In genomic region chr11:74611369-74611861, GRCh38 we compare ENCODE assay signal across 8 cellular contexts. TPM values are rescaled to one million over a fixed set of nuclear protein-coding genes. Genes with fewer than 3 reads are reported as not detected.
DNase-seq lines count a peak whose midpoint lies in the region; ATAC-seq, FAIRE-seq and TF ChIP-seq lines count a peak whose summit lies in the region.

No MANE protein-coding gene starts in this region.

- no peaks in the 10 kb centered on the region for H3K9me3 Mint-ChIP-seq in activated CD4-positive, alpha-beta memory T cell treated with anti-CD3 and anti-CD28 coated beads, Interleukin-2, amount 10 ng/mL, durations not matched to agents 7 days and 5 days
- H3K9me3 Mint-ChIP-seq in T-cell, result no peaks in the 10 kb centered on the region

- no peaks in the 10 kb centered on the region for H3K9me1 ChIP-seq in K562 (ENCODE audit: control insufficient read depth, insufficient read depth, low read length)

- H3K4me3 ChIP-seq in Karpas-422 (ENCODE audit: low read length) (no peak overlapping the region), K562 (no peak overlapping the region)

- H3K4me1 ChIP-seq in Karpas-422 (ENCODE audit: low read length), result peaks cover 4% of the 10 kb centered on the region; the same call in 1 of the 2 replicates
- H3K4me1 ChIP-seq in K562 (replicated peaks in 1 of 2; ENCODE audit: control insufficient read depth in 2 of 2, insufficient read depth in 2 of 2, low read length in 2 of 2), result peaks cover 0 to 2% of the 10 kb centered on the region in 2 experiments; a peak in 1 of 5 replicates

- POLR2A ChIA-PET in K562 (lab: Yijun Ruan, JAX) (no interaction called here), T-cell (lab: Charles Lee) (no interaction called here)
- POLR2A ChIA-PET in activated CD4-positive, alpha-beta memory T cell treated with anti-CD3 and anti-CD28 coated beads, Interleukin-2, amount 10 ng/mL, durations not matched to agents 7 days and 5 days (lab: Charles Lee), result no interaction called here

- BruUV-seq in K562 (replicated peaks; lab: Mats Ljungman, UMichigan), result no TSS peak

- peak; percentile 73 for FAIRE-seq in K562 (lab: Jason Lieb, UNC)

- no peak for TF ChIP-seq EP300 in K562 (IDR thresholded peaks at IDR 0.05; ENCODE audit: low read length)

- H3K27me3 ChIP-seq in Karpas-422 (ENCODE audit: low read length) (no peaks in the 10 kb centered on the region), K562 (ENCODE audit: control insufficient read depth in 2 of 2, insufficient read depth in 2 of 2, low read length in 2 of 2) (no peaks in the 10 kb centered on the region)

- H3K9me2 ChIP-seq in Karpas-422 (replicated peaks; ENCODE audit: insufficient read depth, low read length), result no peaks in the 10 kb centered on the region

- peaks cover 39% of the 10 kb centered on the region for H3K79me2 ChIP-seq in Karpas-422 (ENCODE audit: low read length)
- H3K79me2 ChIP-seq in K562 (ENCODE audit: control insufficient read depth, insufficient read depth, low read length), result no peaks in the 10 kb centered on the region

- H3K36me3 Mint-ChIP-seq in activated CD4-positive, alpha-beta memory T cell treated with anti-CD3 and anti-CD28 coated beads, Interleukin-2, amount 10 ng/mL, durations not matched to agents 7 days and 5 days (ENCODE audit: low read depth), result peaks cover 20% of the 10 kb centered on the region
- peaks cover 12% of the 10 kb centered on the region for H3K36me3 Mint-ChIP-seq in T-cell

- ATAC-seq in K562 (peak; percentile 73), HG02678 (IDR thresholded peaks at IDR 0.05; ENCODE audit: unreplicated experiment) (no peak), T-cell (replicated peaks in 1 of 4) (no peak)

- peaks cover 43% of the 10 kb centered on the region; the same call in 1 of the 2 replicates for H3K36me3 ChIP-seq in Karpas-422 (ENCODE audit: insufficient read depth, low read length)
- peaks cover 44% of the 10 kb centered on the region for H3K36me3 ChIP-seq in K562 (ENCODE audit: control insufficient read depth, insufficient read depth, low read length)

- TF ChIP-seq POLR2A in K562 (conservative IDR thresholded peaks at IDR 0.05), result no peak

- H3K4me1 Mint-ChIP-seq in activated CD4-positive, alpha-beta memory T cell treated with anti-CD3 and anti-CD28 coated beads, Interleukin-2, amount 10 ng/mL, durations not matched to agents 7 days and 5 days, result peaks cover 1% of the 10 kb centered on the region
- peaks cover 0 to 3% (median 0%) of the 10 kb centered on the region in 3 donors for H3K4me1 Mint-ChIP-seq in T-cell

- DNase-seq in Karpas-422 (peak; percentile 69), K562 (ENCODE audit: extremely low read depth in 1 of 4, low spot score in 3 of 4) (peak in 1 of 4 experiments; percentile 48), left kidney (ENCODE audit: low read depth, low spot score) (peak; percentile 38), NCI-H1417 treated with DMSO at 0.1 percent for 48 hours (lab: John Stamatoyannopoulos, UW) (no peak), T-cell (no peak)
- no peak for DNase-seq in activated CD4-positive, alpha-beta memory T cell treated with anti-CD3 and anti-CD28 coated beads, Interleukin-2, amount 10 ng/mL, durations not matched to agents 7 days and 5 days

- H4K20me1 ChIP-seq in Karpas-422 (ENCODE audit: insufficient read depth, low read depth, low read length) (no peaks in the 10 kb centered on the region), K562 (replicated peaks; ENCODE audit: control insufficient read depth, insufficient read depth, low read length) (0 out of 2 replicates have a peak, but pooled peaks cover 2% of the 10 kb centered on the region)

- H3K4me3 Mint-ChIP-seq in activated CD4-positive, alpha-beta memory T cell treated with anti-CD3 and anti-CD28 coated beads, Interleukin-2, amount 10 ng/mL, durations not matched to agents 7 days and 5 days, result no peak overlapping the region
- H3K4me3 Mint-ChIP-seq in T-cell, result no peak overlapping the region

- H3K9me3 ChIP-seq in Karpas-422 (ENCODE audit: low read length) (no peaks in the 10 kb centered on the region), K562 (replicated peaks; ENCODE audit: control insufficient read depth, insufficient read depth, low read depth, low read length) (no peaks in the 10 kb centered on the region)

- WGBS in K562 (ENCODE audit: insufficient coverage, low coverage, missing lambda C conversion rate), result 40% methylated on average over 2 of the region's 2 CpGs

- H2AFZ ChIP-seq in Karpas-422 (ENCODE audit: low read length), result no peak overlapping the region
- H2AFZ ChIP-seq in K562 (ENCODE audit: low read depth, low read length), result no peak overlapping the region

- TF ChIP-seq RAD21 in K562 (CRISPR knock-in tag; conservative IDR thresholded peaks at IDR 0.05 in 1 of 2, IDR thresholded peaks at IDR 0.05 in 1 of 2), result peak; percentile 31 to 60

- intact Hi-C loops in K562 (cut with micrococcal nuclease), result loop anchor here (5.0 kb wide), 1 partner anchor 116 kb away; no protein-coding TSS in a partner anchor

- CTCF ChIA-PET in K562 (lab: Yijun Ruan, JAX; ENCODE audit: low intra/inter-chr PET ratio) (interaction anchor here (1.1 to 2.3 kb wide), 4 partner anchors 115 to 638 kb away, joined by 3 to 12 read pairs (median 6); no protein-coding TSS in a partner anchor), T-cell (lab: Charles Lee) (no interaction called here)
- CTCF ChIA-PET in activated CD4-positive, alpha-beta memory T cell treated with anti-CD3 and anti-CD28 coated beads, Interleukin-2, amount 10 ng/mL, durations not matched to agents 7 days and 5 days (lab: Charles Lee), result interaction anchor here (1.7 kb wide), 1 partner anchor 117 kb away, joined by 4 read pairs; no protein-coding TSS in a partner anchor

- no peak overlapping the region for H3K27ac Mint-ChIP-seq in activated CD4-positive, alpha-beta memory T cell treated with anti-CD3 and anti-CD28 coated beads, Interleukin-2, amount 10 ng/mL, durations not matched to agents 7 days and 5 days
- no peak overlapping the region for H3K27ac Mint-ChIP-seq in T-cell

- H3K4me2 ChIP-seq in Karpas-422 (ENCODE audit: low read depth, low read length, poor library complexity, severe bottlenecking) (no peak overlapping the region), K562 (ENCODE audit: insufficient read depth, low read length) (no peak overlapping the region)

- H3K27ac ChIP-seq in C4-2B (no peak overlapping the region), Karpas-422 (ENCODE audit: low read length) (no peak overlapping the region), K562 (ENCODE audit: extremely low read depth, low read depth, low read length) (no peak overlapping the region)

- H3K27me3 Mint-ChIP-seq in activated CD4-positive, alpha-beta memory T cell treated with anti-CD3 and anti-CD28 coated beads, Interleukin-2, amount 10 ng/mL, durations not matched to agents 7 days and 5 days, result no peaks in the 10 kb centered on the region
- no peaks in the 10 kb centered on the region for H3K27me3 Mint-ChIP-seq in T-cell

- no peak overlapping the region for H3K9ac ChIP-seq in Karpas-422 (ENCODE audit: low read length)
- H3K9ac ChIP-seq in K562 (ENCODE audit: insufficient read depth in 1 of 2, low read depth in 2 of 2, low read length in 2 of 2), result no peak overlapping the region

- in situ Hi-C loops in K562 (cut with MboI), result no loop called here

- TF ChIP-seq CTCF in C4-2B (conservative IDR thresholded peaks at IDR 0.05), result peak; percentile 79
- peak in 2 of 3 experiments; percentile 49 to 57; a peak in 4 of 6 replicates for TF ChIP-seq CTCF in K562 (IDR thresholded peaks at IDR 0.05 in 2 of 3, conservative IDR thresholded peaks at IDR 0.05 in 1 of 3; ENCODE audit: insufficient read depth in 2 of 3, low read depth in 1 of 3, low read length in 3 of 3)

TF ChIP-seq in K562, 482 proteins besides CTCF, POLR2A, EP300 and RAD21 (continues in another document):
- no peak for TF ChIP-seq LCOR (CRISPR knock-in tag; IDR thresholded peaks at IDR 0.05)
- TF ChIP-seq ZBTB12 (CRISPR knock-in tag; IDR thresholded peaks at IDR 0.05), result no peak
- TF ChIP-seq CBX1 (IDR thresholded peaks at IDR 0.05; ENCODE audit: low read depth), result no peak
- TF ChIP-seq MBD2 (IDR thresholded peaks at IDR 0.05; ENCODE audit: borderline replicate concordance, low read depth), result no peak
- no peak for TF ChIP-seq PHF20 (IDR thresholded peaks at IDR 0.05; ENCODE audit: partially characterized antibody)
- TF ChIP-seq ZNF316 (IDR thresholded peaks at IDR 0.05), result peak; percentile 70
- TF ChIP-seq PTRF (tag; IDR thresholded peaks at IDR 0.05), result no peak
- no peak for TF ChIP-seq MEF2D (tag; conservative IDR thresholded peaks at IDR 0.05; ENCODE audit: low read depth)

RNA-seq across cellular contexts. Expression of gene POLD3, which starts 19.0 kb away (rescaled TPM):
- 14.9 and 20.8 TPM in 2 replicates for total RNA-seq in Karpas-422 (2014; rRNA removed; shearing (Covaris generic); ENCODE audit: low replicate concordance)
- 24.4 and 43.5 TPM in 2 replicates for total RNA-seq in K562 (2011; cell fraction: chromatin; rRNA removed; ENCODE audit: low replicate concordance)
- total RNA-seq in K562 (2011; cell fraction: nucleolus; rRNA removed), result 6.7 and 11.4 TPM in 2 replicates
- total RNA-seq in K562 (2011; cell fraction: nucleoplasm; rRNA removed), result 21.4 and 33.4 TPM in 2 replicates
- total RNA-seq in K562 (2014; rRNA removed), result 10.6 and 11.9 TPM in 2 replicates
- total RNA-seq in K562 (2014; rRNA removed; fragmentation: Illumina TruSeq; extraction: Trizol), result 21.6 and 26.1 TPM in 2 replicates
- total RNA-seq in K562 (2015; rRNA removed; fragmentation: Illumina TruSeq; extraction: Trizol), result 22.4 and 24.6 TPM in 2 replicates
- total RNA-seq in K562 (2021), result 20.9 and 22.1 TPM in 2 replicates
- 36.9 and 40.1 TPM in 2 replicates for polyA plus RNA-seq in K562 (2011; rRNA removed)
- polyA plus RNA-seq in K562 (2011; cell fraction: cytosol; rRNA removed), result 12.5 and 13.1 TPM in 2 replicates
- 45.2 and 49.2 TPM in 2 replicates for polyA plus RNA-seq in K562 (2011; cell fraction: nucleus; rRNA removed)
- 13.1 and 17.4 TPM in 2 replicates for polyA plus RNA-seq in K562 (2012)
- 21.6 and 25.2 TPM in 2 replicates for polyA plus RNA-seq in K562 (2014; fragmentation: Illumina TruSeq; extraction: Trizol)
- polyA plus RNA-seq in K562 (2014; fragmentation: Nextera tagmentation; extraction: Ambion mirVana), result 10 to 100 TPM; 27.2 to 28.6 TPM
- polyA plus RNA-seq in K562 (2014; rRNA removed), result 19.5 and 20.8 TPM in 2 replicates
- polyA minus RNA-seq in K562 (2011; rRNA and poly(A)+ RNA removed), result 31.6 and 36.8 TPM in 2 replicates
- polyA minus RNA-seq in K562 (2011; cell fraction: cytosol; rRNA and poly(A)+ RNA removed), result 6.3 and 11.5 TPM in 2 replicates
- 16.2 and 25.9 TPM in 2 replicates for polyA minus RNA-seq in K562 (2011; cell fraction: nucleus; rRNA and poly(A)+ RNA removed)
- total RNA-seq in activated CD4-positive, alpha-beta memory T cell treated with anti-CD3 and anti-CD28 coated beads, Interleukin-2, amount 10 ng/mL, durations not matched to agents 7 days and 5 days, result 10 to 100 TPM; 46.5 to 47.5 TPM
- 10 to 100 TPM; 10.8 to 16.2 (median 14.3) TPM for total RNA-seq in T-cell

Comparison
In these comparisons a context has a peak if more than half of its experiments do, and no peak if none do; other contexts are left out.
1. DNase-seq: peak in Karpas-422 (single experiment) and left kidney (single experiment); none in activated CD4-positive, alpha-beta memory T cell treated with anti-CD3 and anti-CD28 coated beads, Interleukin-2, amount 10 ng/mL, durations not matched to agents 7 days and 5 days (single experiment), NCI-H1417 treated with DMSO at 0.1 percent for 48 hours (single experiment) and T-cell (0 of 34).
2. CTCF ChIA-PET loops: an anchor here in K562 (1.1 to 2.3 kb wide) and activated CD4-positive, alpha-beta memory T cell treated with anti-CD3 and anti-CD28 coated beads, Interleukin-2, amount 10 ng/mL, durations not matched to agents 7 days and 5 days (1.7 kb wide); none called in T-cell.